ENCODE assay signal across 19 cellular contexts in genomic region chr3:7877312-7877711, GRCh38.
A peak's percentile ranks its signal among the peaks of the same experiment; 100 is the strongest.
DNase-seq lines count a peak whose midpoint lies in the region; ATAC-seq and TF ChIP-seq lines count a peak whose summit lies in the region.
"Had no signal": no experiment of that assay in that cellular context is flagged by ENCODE, and none has a peak within 500 bp of the region (broad histone marks: within the 10 kb centered on the region; RNA-seq: fewer than 3 reads in every experiment).

No MANE protein-coding gene starts in this region.

- H3K27me3 Mint-ChIP-seq in activated CD4-positive, alpha-beta T cell treated with anti-CD3 and anti-CD28 coated beads, Interleukin-2, amount 10 ng/mL, durations not matched to agents 24 days and 14 days = no peaks in the 10 kb centered on the region
- H3K27me3 Mint-ChIP-seq in CD8-positive, alpha-beta memory T cell = no peaks in the 10 kb centered on the region
- no peaks in the 10 kb centered on the region for H3K27me3 Mint-ChIP-seq in activated T-helper 17 cell treated with anti-CD3 and anti-CD28 coated beads, Interleukin-2, amount 50 U/mL, for 72 hours
- H3K27me3 Mint-ChIP-seq: dendritic cell treated with granulocyte-macrophage colony-stimulating factor and Interleukin-4, amounts not matched to agents 40 ng/mL and 50 ng/mL, for 4 days had no signal

- peak overlapping the region; percentile 25 for H3K4me3 Mint-ChIP-seq in activated CD4-positive, alpha-beta T cell treated with anti-CD3 and anti-CD28 coated beads, Interleukin-2, amount 10 ng/mL, durations not matched to agents 24 days and 14 days
- peak overlapping the region in 5 of 7 donors; percentile 50 to 71 (median 62) for H3K4me3 Mint-ChIP-seq in CD8-positive, alpha-beta memory T cell
- peak overlapping the region; percentile 53 for H3K4me3 Mint-ChIP-seq in activated T-helper 17 cell treated with anti-CD3 and anti-CD28 coated beads, Interleukin-2, amount 50 U/mL, for 72 hours
- H3K4me3 Mint-ChIP-seq: dendritic cell treated with granulocyte-macrophage colony-stimulating factor and Interleukin-4, amounts not matched to agents 40 ng/mL and 50 ng/mL, for 4 days; WTC11 had no signal

- H3K27me3 ChIP-seq in CD8-positive, alpha-beta memory T cell (ENCODE audit: insufficient read depth, low read length, poor library complexity, severe bottlenecking) = no peaks in the 10 kb centered on the region
- H3K27me3 ChIP-seq in tibial nerve = no peaks in the 10 kb centered on the region
- H3K27me3 ChIP-seq: gastroesophageal sphincter, stomach, upper lobe of right lung had no signal

- H3K4me1 ChIP-seq in CD8-positive, alpha-beta memory T cell (ENCODE audit: insufficient read depth, low read length) = peaks cover 22% of the 10 kb centered on the region
- H3K4me1 ChIP-seq in tibial nerve = peaks cover 0 to 11% (median 0%) of the 10 kb centered on the region in 4 donors
- H3K4me1 ChIP-seq: A549, gastroesophageal sphincter had no signal

- POLR2A ChIA-PET in CD8-positive, alpha-beta memory T cell (lab: Charles Lee) = no interaction called here

- peaks cover 19% of the 10 kb centered on the region for H3K4me1 Mint-ChIP-seq in activated CD4-positive, alpha-beta T cell treated with anti-CD3 and anti-CD28 coated beads, Interleukin-2, amount 10 ng/mL, durations not matched to agents 24 days and 14 days
- peaks cover 11 to 41% (median 12%) of the 10 kb centered on the region in 3 donors for H3K4me1 Mint-ChIP-seq in CD8-positive, alpha-beta memory T cell
- peaks cover 9% of the 10 kb centered on the region for H3K4me1 Mint-ChIP-seq in activated T-helper 17 cell treated with anti-CD3 and anti-CD28 coated beads, Interleukin-2, amount 50 U/mL, for 72 hours

- no peak for TF ChIP-seq CTCF in tibial nerve (IDR thresholded peaks at IDR 0.05)
- TF ChIP-seq CTCF in foreskin fibroblast (IDR thresholded peaks at IDR 0.05; ENCODE audit: low read depth, low read length) = no peak

- H3K36me3 Mint-ChIP-seq in activated CD4-positive, alpha-beta T cell treated with anti-CD3 and anti-CD28 coated beads, Interleukin-2, amount 10 ng/mL, durations not matched to agents 24 days and 14 days (ENCODE audit: low read depth) = no peaks in the 10 kb centered on the region
- H3K36me3 Mint-ChIP-seq in CD8-positive, alpha-beta memory T cell = peaks cover 0 to 19% (median 0%) of the 10 kb centered on the region in 3 donors
- H3K36me3 Mint-ChIP-seq in activated T-helper 17 cell treated with anti-CD3 and anti-CD28 coated beads, Interleukin-2, amount 50 U/mL, for 72 hours (ENCODE audit: low read depth) = no peaks in the 10 kb centered on the region
- H3K36me3 Mint-ChIP-seq: WTC11 had no signal

- CTCF ChIA-PET in CD8-positive, alpha-beta memory T cell (lab: Charles Lee) = no interaction called here

- TF ChIP-seq EP300 in tibial nerve (IDR thresholded peaks at IDR 0.05) = no peak

- 86 to 88% methylated on average over 5 of the region's 5 CpGs for whole genome bisulfite sequencing in tibial nerve, 2 donors

- H3K27ac Mint-ChIP-seq in activated CD4-positive, alpha-beta T cell treated with anti-CD3 and anti-CD28 coated beads, Interleukin-2, amount 10 ng/mL, durations not matched to agents 24 days and 14 days = peak overlapping the region; percentile 62
- peak overlapping the region in 7 of 8 donors; percentile 4 to 89 (median 69) for H3K27ac Mint-ChIP-seq in CD8-positive, alpha-beta memory T cell
- H3K27ac Mint-ChIP-seq in activated T-helper 17 cell treated with anti-CD3 and anti-CD28 coated beads, Interleukin-2, amount 50 U/mL, for 72 hours = no peak overlapping the region
- H3K27ac Mint-ChIP-seq: WTC11 had no signal

- no peak for TF ChIP-seq POLR2A in tibial nerve (IDR thresholded peaks at IDR 0.05)

- no peak overlapping the region for H3K4me3 ChIP-seq in CD8-positive, alpha-beta memory T cell (ENCODE audit: low read length)
- H3K4me3 ChIP-seq in tibial nerve = no peak overlapping the region
- H3K4me3 ChIP-seq in foreskin fibroblast (ENCODE audit: low read depth in 1 of 2, low read length in 2 of 2) = no peak overlapping the region
- H3K4me3 ChIP-seq: A549, gastroesophageal sphincter, GM12878, stomach, upper lobe of right lung had no signal

- intact Hi-C loops in activated CD4-positive, alpha-beta T cell treated with anti-CD3 and anti-CD28 coated beads, Interleukin-2, amount 10 ng/mL, durations not matched to agents 24 days and 14 days (cut with micrococcal nuclease) = loop anchor here (1.0 kb wide), 1 partner anchor 40 kb away; no protein-coding TSS in a partner anchor

- ATAC-seq in activated T-helper 17 cell treated with anti-CD3 and anti-CD28 coated beads, Interleukin-2, amount 50 U/mL, for 72 hours (replicated peaks) = no peak
- ATAC-seq: A549, gastroesophageal sphincter, left colon, WTC11 had no signal

- H3K9me3 Mint-ChIP-seq in activated CD4-positive, alpha-beta T cell treated with anti-CD3 and anti-CD28 coated beads, Interleukin-2, amount 10 ng/mL, durations not matched to agents 24 days and 14 days = peaks cover 3% of the 10 kb centered on the region
- peaks cover 2 to 23% (median 6%) of the 10 kb centered on the region in 5 donors for H3K9me3 Mint-ChIP-seq in CD8-positive, alpha-beta memory T cell
- peaks cover 11% of the 10 kb centered on the region for H3K9me3 Mint-ChIP-seq in activated T-helper 17 cell treated with anti-CD3 and anti-CD28 coated beads, Interleukin-2, amount 50 U/mL, for 72 hours

- no peak overlapping the region for H3K27ac ChIP-seq in CD8-positive, alpha-beta memory T cell (ENCODE audit: low read depth, low read length)
- no peak overlapping the region for H3K27ac ChIP-seq in tibial nerve
- H3K27ac ChIP-seq: A549, gastroesophageal sphincter, stomach, upper lobe of right lung had no signal

- no peaks in the 10 kb centered on the region for H3K36me3 ChIP-seq in CD8-positive, alpha-beta memory T cell (ENCODE audit: insufficient read depth, low read length)
- H3K36me3 ChIP-seq in tibial nerve = no peaks in the 10 kb centered on the region
- H3K36me3 ChIP-seq: gastroesophageal sphincter, stomach, upper lobe of right lung had no signal

- H3K9me3 ChIP-seq in CD8-positive, alpha-beta memory T cell (ENCODE audit: low read length) = no peaks in the 10 kb centered on the region
- no peaks in the 10 kb centered on the region for H3K9me3 ChIP-seq in tibial nerve
- H3K9me3 ChIP-seq: A549, gastroesophageal sphincter, stomach, upper lobe of right lung had no signal

- no peak for DNase-seq in activated CD4-positive, alpha-beta T cell treated with anti-CD3 and anti-CD28 coated beads, Interleukin-2, amount 10 ng/mL, durations not matched to agents 24 days and 14 days
- DNase-seq in activated CD4-positive, alpha-beta T cell treated with anti-CD3 and anti-CD28 coated beads for 48 hours = no peak
- no peak for DNase-seq in CD8-positive, alpha-beta memory T cell
- DNase-seq in kidney tubule cell (ENCODE audit: low spot score) (peak; percentile 24), tibial nerve (ENCODE audit: low spot score in 2 of 2) (no peak), foreskin fibroblast (no peak), OCI-M1 (lab: John Stamatoyannopoulos, UW) (no peak)
- DNase-seq: C1 segment of cervical spinal cord, erythroblast, H7, left colon, stomach, upper lobe of right lung had no signal
